ENCODE assay signal across 18 cellular contexts in the genomic region with DNA sequence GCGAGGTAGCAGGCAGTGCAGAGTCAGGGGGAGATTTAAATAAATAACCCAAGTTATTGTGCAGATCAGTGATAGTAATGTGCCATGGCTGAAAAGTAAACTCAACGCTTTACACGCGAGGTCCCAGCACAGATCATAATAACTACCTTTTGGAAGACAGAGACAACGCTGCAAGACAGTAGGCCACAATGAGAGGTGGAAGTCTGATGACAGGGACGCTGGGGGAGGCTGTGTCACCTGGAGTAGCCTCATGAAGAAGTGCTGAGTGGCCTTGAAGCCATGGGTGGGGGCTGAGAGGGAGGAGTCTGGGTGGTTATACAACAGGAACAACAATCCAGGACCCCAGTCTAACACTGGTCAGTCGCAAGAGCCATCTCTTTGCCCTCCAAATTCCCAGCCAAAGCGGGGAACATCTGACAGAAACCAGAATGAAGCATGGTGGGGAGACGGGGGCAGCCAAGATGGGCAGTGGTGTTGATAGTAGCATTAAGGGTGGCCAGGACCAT. TPM values are rescaled to one million over a fixed set of nuclear protein-coding genes. Genes with fewer than 3 reads are reported as not detected.
DNase-seq lines count a peak whose midpoint lies in the region; ATAC-seq and TF ChIP-seq lines count a peak whose summit lies in the region.
"Had no signal": no experiment of that assay in that cellular context is flagged by ENCODE, and none has a peak within 500 bp of the region (broad histone marks: within the 10 kb centered on the region; RNA-seq: fewer than 3 reads in every experiment).

No MANE protein-coding gene starts in this region.

- no peak overlapping the region for H2BK12ac ChIP-seq in neuronal stem cell (ENCODE audit: low read length)

- no peak overlapping the region for H4K91ac ChIP-seq in neuronal stem cell (ENCODE audit: low read depth, low read length, poor library complexity)

- H3K9ac ChIP-seq in neuronal stem cell (ENCODE audit: low read depth, low read length, poor library complexity) = no peak overlapping the region

- H2BK120ac ChIP-seq in neuronal stem cell (ENCODE audit: low read depth, low read length) = no peak overlapping the region

- 86% methylated on average over 9 of the region's 9 CpGs for WGBS in esophagus muscularis mucosa
- WGBS in neuronal stem cell (ENCODE audit: extremely low coverage in 2 of 2, insufficient read length in 2 of 2, insufficient replicate concordance in 1 of 2), 2 donors = no CpG with 5 or more reads among the region's 9 CpGs

- no peak overlapping the region for H3K23ac ChIP-seq in neuronal stem cell (ENCODE audit: low read depth, low read length, poor library complexity)

- TF ChIP-seq EP300 in esophagus muscularis mucosa (IDR thresholded peaks at IDR 0.05) = no peak

- peaks cover 0 to 51% (median 2%) of the 10 kb centered on the region in 4 donors for H3K36me3 ChIP-seq in esophagus muscularis mucosa
- H3K36me3 ChIP-seq in neuronal stem cell (replicated peaks in 1 of 2; ENCODE audit: control insufficient read depth in 2 of 2, insufficient read depth in 2 of 2, low read length in 2 of 2) = no peaks in the 10 kb centered on the region
- H3K36me3 ChIP-seq: HAP-1 had no signal

- peak overlapping the region; percentile 15 for H3K18ac ChIP-seq in neuronal stem cell (ENCODE audit: low read length)

- no peak overlapping the region for H3K14ac ChIP-seq in neuronal stem cell (ENCODE audit: low read length)

- H3K27ac ChIP-seq in esophagus muscularis mucosa (replicated peaks in 1 of 4) (no peak overlapping the region), neuronal stem cell (replicated peaks; ENCODE audit: low read length) (no peak overlapping the region)

- no peaks in the 10 kb centered on the region for H3K79me1 ChIP-seq in neuronal stem cell (ENCODE audit: low read depth, low read length)

- H3K4me3 ChIP-seq in esophagus muscularis mucosa (no peak overlapping the region), neuronal stem cell (ENCODE audit: low read length in 2 of 2) (no peak overlapping the region)
- H3K4me3 ChIP-seq: GM12878, HAP-1 had no signal

- intact Hi-C loops in esophagus muscularis mucosa (cut with DNase I) = no loop called here

- TF ChIP-seq POLR2A in esophagus muscularis mucosa (IDR thresholded peaks at IDR 0.05; ENCODE audit: low read depth) = no peak

- H3K27me3 ChIP-seq in esophagus muscularis mucosa = peaks cover 0 to 5% (median 0%) of the 10 kb centered on the region in 4 donors
- H3K27me3 ChIP-seq in neuronal stem cell (ENCODE audit: control insufficient read depth in 3 of 3, insufficient read depth in 3 of 3, low read depth in 1 of 3, low read length in 3 of 3) = no peaks in the 10 kb centered on the region

- no peak overlapping the region for H4K8ac ChIP-seq in neuronal stem cell (ENCODE audit: low read depth, low read length)

- H3K36me3 Mint-ChIP-seq in T-helper 17 cell (ENCODE audit: low read depth) = peaks cover 2% of the 10 kb centered on the region
- H3K36me3 Mint-ChIP-seq: CD8-positive, alpha-beta T cell had no signal

- no peak for TF ChIP-seq CTCF in esophagus muscularis mucosa (IDR thresholded peaks at IDR 0.05)

- peaks cover 3% of the 10 kb centered on the region for H3K4me1 Mint-ChIP-seq in T-helper 17 cell

- peaks cover 27% of the 10 kb centered on the region for H3K27me3 Mint-ChIP-seq in T-helper 17 cell

- no peak overlapping the region for H2AK5ac ChIP-seq in neuronal stem cell (ENCODE audit: low read depth, low read length)

- no peak overlapping the region for H2BK5ac ChIP-seq in neuronal stem cell (ENCODE audit: low read length)

- H2AFZ ChIP-seq in neuronal stem cell (ENCODE audit: low read length) = no peak overlapping the region

- H3K4ac ChIP-seq in neuronal stem cell (ENCODE audit: low read length) = no peak overlapping the region

- peak overlapping the region; percentile 19 for H3K4me3 Mint-ChIP-seq in T-helper 17 cell
- H3K4me3 Mint-ChIP-seq: CD8-positive, alpha-beta T cell had no signal

- H3K27ac Mint-ChIP-seq in T-helper 17 cell = no peak overlapping the region
- H3K27ac Mint-ChIP-seq: CD8-positive, alpha-beta T cell had no signal

- no peaks in the 10 kb centered on the region for H3K9me3 ChIP-seq in T-helper 17 cell (ENCODE audit: control insufficient read depth, low read length, poor library complexity, severe bottlenecking)
- H3K9me3 ChIP-seq in esophagus muscularis mucosa = no peaks in the 10 kb centered on the region
- H3K9me3 ChIP-seq in neuronal stem cell (replicated peaks in 1 of 2; ENCODE audit: control insufficient read depth in 2 of 2, insufficient read depth in 1 of 2, low read depth in 1 of 2, low read length in 2 of 2) = no peaks in the 10 kb centered on the region
- H3K9me3 ChIP-seq: Caco-2, HAP-1 had no signal

- H3K4me1 ChIP-seq in esophagus muscularis mucosa = no peaks in the 10 kb centered on the region
- no peaks in the 10 kb centered on the region for H3K4me1 ChIP-seq in neuronal stem cell (ENCODE audit: control insufficient read depth in 2 of 2, insufficient read depth in 1 of 2, low read depth in 1 of 2, low read length in 2 of 2)
- H3K4me1 ChIP-seq: Caco-2, HAP-1 had no signal

- no peak for ATAC-seq in T-helper 17 cell
- ATAC-seq in HG03442 (IDR thresholded peaks at IDR 0.05; ENCODE audit: unreplicated experiment) = no peak
- no peak for ATAC-seq in GM18861 (IDR thresholded peaks at IDR 0.05; ENCODE audit: unreplicated experiment)
- ATAC-seq: CD8-positive, alpha-beta T cell; GM12878 had no signal

- DNase-seq in T-helper 17 cell = no peak
- DNase-seq in esophagus muscularis mucosa (ENCODE audit: extremely low spot score) = peak; percentile 91
- peak; percentile 37 for DNase-seq in mesenteric fat pad (ENCODE audit: low spot score)
- DNase-seq in neuronal stem cell (ENCODE audit: low spot score) = no peak
- DNase-seq in SKM-1 (lab: John Stamatoyannopoulos, UW; ENCODE audit: unreplicated experiment) = no peak
- DNase-seq in HCEC 1CT = no peak
- DNase-seq: C1 segment of cervical spinal cord; Caco-2; CD8-positive, alpha-beta T cell; DMS153; DND-41; GDM1; GOT3 had no signal

- no peak overlapping the region for H3K4me2 ChIP-seq in neuronal stem cell (ENCODE audit: insufficient read depth, low read length, poor library complexity, severe bottlenecking)

- H2BK15ac ChIP-seq in neuronal stem cell (ENCODE audit: low read length) = no peak overlapping the region

RNA-seq across cellular contexts. Expression of a gene that starts 28.2 kb away (rescaled TPM):
- total RNA-seq in T-helper 17 cell (under 1 TPM in 1 of 2 donors, not detected in 1; 0.89 TPM), esophagus muscularis mucosa (10 to 100 TPM in 1 of 4 donors, 1 to 10 TPM in 3; 4.0 to 17.9 (median 5.1) TPM), mesenteric fat pad (34.6 TPM)
- polyA plus RNA-seq in neuronal stem cell (2013, experiment 1 of 2) = 1.2 TPM
- polyA plus RNA-seq in neuronal stem cell (2013, experiment 2 of 2) = 1.3 TPM
- total RNA-seq: A673; CD8-positive, alpha-beta T cell; GM12878 had no signal
- polyA plus RNA-seq: GM12878 had no signal

Comparison
In these comparisons a context has a peak if more than half of its experiments do, and no peak if none do; other contexts are left out.
1. DNase-seq: peak in esophagus muscularis mucosa (single experiment) and mesenteric fat pad (single experiment); none in T-helper 17 cell (0 of 3), neuronal stem cell (single experiment), SKM-1 (single experiment) and HCEC 1CT (single experiment).